In genomic region chrX:129961180-129962083, GRCh38 we compare ENCODE assay signal across 8 cellular contexts. TPM values are rescaled to one million over a fixed set of nuclear protein-coding genes. Genes with fewer than 3 reads are reported as not detected.
A peak's percentile ranks its signal among the peaks of the same experiment; 100 is the strongest.
DNase-seq lines count a peak whose midpoint lies in the region; ATAC-seq, FAIRE-seq and TF ChIP-seq lines count a peak whose summit lies in the region.

No MANE protein-coding gene starts in this region.

- peaks cover 0 to under 1% (median 0%) of the 10 kb centered on the region in 11 experiments; a peak in 1 of 22 replicates for H3K9me3 ChIP-seq in BLaER1 treated with 17β-estradiol and CSF1 and Interleukin-3, amounts not matched to agents 10 nM and 100 nM (replicated peaks in 1 of 11)
- no peaks in the 10 kb centered on the region for H3K9me3 ChIP-seq in pancreas
- H3K9me3 ChIP-seq in WERI-Rb-1 (ENCODE audit: severe bottlenecking): no peaks in the 10 kb centered on the region

- peak overlapping the region in 10 of 11 experiments; percentile 61 to 79 (median 76); a peak in 21 of 22 replicates for H3K27ac ChIP-seq in BLaER1 treated with 17β-estradiol and CSF1 and Interleukin-3, amounts not matched to agents 10 nM and 100 nM
- H3K27ac ChIP-seq in pancreas: peak overlapping the region; percentile 2 to 39 (median 6)
- H3K27ac ChIP-seq in WERI-Rb-1: no peak overlapping the region

- intact Hi-C loops in pancreas (cut with DNase I): no loop called here

- peak overlapping the region; percentile 73 to 87 (median 80) for H3K4me2 ChIP-seq in BLaER1 treated with 17β-estradiol and CSF1 and Interleukin-3, amounts not matched to agents 10 nM and 100 nM

- H3K27me3 ChIP-seq in BLaER1 treated with 17β-estradiol and CSF1 and Interleukin-3, amounts not matched to agents 10 nM and 100 nM: peaks cover 18 to 70% (median 52%) of the 10 kb centered on the region in 11 experiments; a peak in 21 of 22 replicates
- H3K27me3 ChIP-seq in pancreas (no peaks in the 10 kb centered on the region), WERI-Rb-1 (ENCODE audit: insufficient read depth, low read depth, severe bottlenecking) (peaks cover 8% of the 10 kb centered on the region)

- DNase-seq in NCI-H2196 (lab: John Stamatoyannopoulos, UW; ENCODE audit: unreplicated experiment) (peak; percentile 53), epithelial cell of proximal tubule (ENCODE audit: low read depth) (no peak), pancreas (peak; percentile 64 to 89 (median 76)), WERI-Rb-1 (no peak)
- DNase-seq in activated CD4-positive, alpha-beta T cell treated with anti-CD3 and anti-CD28 coated beads for 4 hours: peak; percentile 56 to 60

- H4K20me1 ChIP-seq in BLaER1 treated with 17β-estradiol and CSF1 and Interleukin-3, amounts not matched to agents 10 nM and 100 nM: no peaks in the 10 kb centered on the region; a peak in 1 of 22 replicates

- H3K4me3 ChIP-seq in BLaER1 treated with 17β-estradiol and CSF1 and Interleukin-3, amounts not matched to agents 10 nM and 100 nM: peak overlapping the region in 9 of 10 experiments; percentile 36 to 61 (median 51); a peak in 18 of 20 replicates
- peak overlapping the region; percentile 42 for H3K4me3 ChIP-seq in epithelial cell of proximal tubule (ENCODE audit: low read depth, low read length)
- H3K4me3 ChIP-seq in pancreas: peak overlapping the region in 2 of 4 donors; percentile 7 to 13
- no peak overlapping the region for H3K4me3 ChIP-seq in WERI-Rb-1 (ENCODE audit: low read depth, low read length)

- WGBS in pancreas, 2 donors: 14 to 30% methylated on average over 26 of the region's 26 CpGs

- peaks cover 23 to 52% (median 43%) of the 10 kb centered on the region in 10 experiments for H3K4me1 ChIP-seq in BLaER1 treated with 17β-estradiol and CSF1 and Interleukin-3, amounts not matched to agents 10 nM and 100 nM
- H3K4me1 ChIP-seq in pancreas: no peaks in the 10 kb centered on the region

- ATAC-seq in GM18868 (IDR thresholded peaks at IDR 0.05; ENCODE audit: unreplicated experiment) (peak; percentile 91), HG02981 (IDR thresholded peaks at IDR 0.05; ENCODE audit: unreplicated experiment) (peak; percentile 93), pancreas (peak; percentile 86 to 90 (median 90))

- H3K9ac ChIP-seq in BLaER1 treated with 17β-estradiol and CSF1 and Interleukin-3, amounts not matched to agents 10 nM and 100 nM: peak overlapping the region; percentile 14 to 75 (median 71); a peak in 20 of 22 replicates

- TF ChIP-seq CTCF in epithelial cell of proximal tubule (conservative IDR thresholded peaks at IDR 0.05; ENCODE audit: low read depth, low read length): no peak
- TF ChIP-seq CTCF in pancreas (IDR thresholded peaks at IDR 0.05): no peak
- TF ChIP-seq CTCF in WERI-Rb-1 (IDR thresholded peaks at IDR 0.05; ENCODE audit: low read depth, low read length): no peak

- H3K36me3 ChIP-seq in BLaER1 treated with 17β-estradiol and CSF1 and Interleukin-3, amounts not matched to agents 10 nM and 100 nM: no peaks in the 10 kb centered on the region
- H3K36me3 ChIP-seq in pancreas (no peaks in the 10 kb centered on the region), WERI-Rb-1 (no peaks in the 10 kb centered on the region)

- FAIRE-seq in pancreas (lab: Jason Lieb, UNC): no peak

RNA-seq across cellular contexts. Expression of gene BCORL1, which starts 21.0 kb away (rescaled TPM):
- total RNA-seq in epithelial cell of proximal tubule (1.6 and 1.7 TPM in 2 replicates), pancreas (10 to 100 TPM in 1 of 6 donors, 1 to 10 TPM in 5; 3.5 to 11.1 (median 6.0) TPM)
- 1 to 10 TPM; 1.7 to 3.7 TPM for polyA plus RNA-seq in pancreas

RNA-seq across cellular contexts. Expression of gene UTP14A, which starts 55.5 kb away (rescaled TPM):
- total RNA-seq in epithelial cell of proximal tubule (9.7 and 23.1 TPM in 2 replicates), pancreas (10 to 100 TPM in 5 of 6 donors, 1 to 10 TPM in 1; 9.4 to 18.3 (median 12.1) TPM)
- polyA plus RNA-seq in pancreas: 1 to 10 TPM; 9.0 to 9.8 TPM

Comparison
In these comparisons a context has a peak if more than half of its experiments do, and no peak if none do; other contexts are left out.
1. DNase-seq: peak in NCI-H2196 (single experiment), activated CD4-positive, alpha-beta T cell treated with anti-CD3 and anti-CD28 coated beads for 4 hours (2 of 2) and pancreas (6 of 6); none in epithelial cell of proximal tubule (single experiment) and WERI-Rb-1 (single experiment).
2. Peak in every context shown above with its lines, with median percentiles within 50 percentile points of each other: ATAC-seq.